Comparison of ENCODE assay signal across 15 cellular contexts in the genomic region with DNA sequence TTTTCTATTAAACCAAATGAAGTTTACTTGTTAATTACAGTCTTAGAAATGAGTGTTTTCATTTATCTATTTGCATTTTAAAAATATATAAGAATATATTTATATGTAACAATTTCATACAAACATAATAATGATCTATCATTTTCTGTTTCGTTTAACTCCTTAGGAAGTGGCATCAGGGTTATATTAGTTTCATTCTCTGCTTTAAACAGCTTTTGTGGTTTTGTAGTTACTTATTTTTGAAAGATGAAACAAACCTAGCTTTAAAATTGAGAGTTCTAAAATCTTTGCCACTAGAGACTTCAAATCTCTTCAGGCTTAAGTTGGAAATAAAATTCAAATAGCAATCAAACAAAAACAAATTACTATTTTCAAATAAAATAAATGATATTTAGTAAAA.
DNase-seq lines count a peak whose midpoint lies in the region; ATAC-seq and TF ChIP-seq lines count a peak whose summit lies in the region.
"Had no signal": no experiment of that assay in that cellular context is flagged by ENCODE, and none has a peak within 500 bp of the region (broad histone marks: within the 10 kb centered on the region; RNA-seq: fewer than 3 reads in every experiment).

No MANE protein-coding gene starts in this region.

- in situ Hi-C loops in GM13976 (cut with MboI; ENCODE audit: low sequenced_read_pairs, unreplicated experiment): no loop called here

- ATAC-seq in GM19025 (IDR thresholded peaks at IDR 0.05; ENCODE audit: low read depth, unreplicated experiment) (peak; percentile 85), GM21619 (IDR thresholded peaks at IDR 0.05; ENCODE audit: unreplicated experiment) (peak; percentile 95), HG03064 (IDR thresholded peaks at IDR 0.05; ENCODE audit: low read depth, unreplicated experiment) (peak; percentile 91), HG03571 (IDR thresholded peaks at IDR 0.05; ENCODE audit: unreplicated experiment) (peak; percentile 93)
- ATAC-seq: gastroesophageal sphincter; stimulated activated naive CD8-positive, alpha-beta T cell treated with anti-CD3 and anti-CD28 coated beads, Interleukin-15, Interleukin-2, amounts not matched to agents 100 U/mL and 50 U/mL, for 24 hours had no signal

- no peaks in the 10 kb centered on the region for H3K36me3 ChIP-seq in H7 (replicated peaks; ENCODE audit: control insufficient read depth, insufficient read depth, low read length)
- H3K36me3 ChIP-seq: gastroesophageal sphincter had no signal

- H3K4me3 ChIP-seq in H7 (ENCODE audit: insufficient read depth, low read depth, low read length): no peak overlapping the region
- H3K4me3 ChIP-seq: gastroesophageal sphincter had no signal

- TF ChIP-seq CTCF in GM13976 (IDR thresholded peaks at IDR 0.05; ENCODE audit: borderline replicate concordance, control extremely low read depth, extremely low read depth, insufficient read depth, missing control alignments): no peak

- H3K27me3 ChIP-seq in H7 (ENCODE audit: control insufficient read depth, insufficient read depth, low read length): no peaks in the 10 kb centered on the region
- H3K27me3 ChIP-seq: gastroesophageal sphincter had no signal

- DNase-seq in activated CD4-positive, alpha-beta T cell treated with anti-CD3 and anti-CD28 coated beads, Interleukin-2, amount 50 U/mL, for 1 hour: no peak
- DNase-seq in GM13976 (ENCODE audit: low spot score) (no peak), activated gamma-delta T cell (lab: John Stamatoyannopoulos, UW) (no peak), H7 (no peak)
- DNase-seq: activated CD4-positive, alpha-beta T cell treated with anti-CD3 and anti-CD28 coated beads for 1 hour; C1 segment of cervical spinal cord; immature natural killer cell; mesendoderm; NCI-H2081 treated with DMSO at 0.1 percent for 48 hours; stimulated activated naive CD8-positive, alpha-beta T cell treated with anti-CD3 and anti-CD28 coated beads, Interleukin-15, Interleukin-2, amounts not matched to agents 100 U/mL and 50 U/mL, for 24 hours had no signal
